ENCODE assay signal across 1 cellular context in the genomic region with DNA sequence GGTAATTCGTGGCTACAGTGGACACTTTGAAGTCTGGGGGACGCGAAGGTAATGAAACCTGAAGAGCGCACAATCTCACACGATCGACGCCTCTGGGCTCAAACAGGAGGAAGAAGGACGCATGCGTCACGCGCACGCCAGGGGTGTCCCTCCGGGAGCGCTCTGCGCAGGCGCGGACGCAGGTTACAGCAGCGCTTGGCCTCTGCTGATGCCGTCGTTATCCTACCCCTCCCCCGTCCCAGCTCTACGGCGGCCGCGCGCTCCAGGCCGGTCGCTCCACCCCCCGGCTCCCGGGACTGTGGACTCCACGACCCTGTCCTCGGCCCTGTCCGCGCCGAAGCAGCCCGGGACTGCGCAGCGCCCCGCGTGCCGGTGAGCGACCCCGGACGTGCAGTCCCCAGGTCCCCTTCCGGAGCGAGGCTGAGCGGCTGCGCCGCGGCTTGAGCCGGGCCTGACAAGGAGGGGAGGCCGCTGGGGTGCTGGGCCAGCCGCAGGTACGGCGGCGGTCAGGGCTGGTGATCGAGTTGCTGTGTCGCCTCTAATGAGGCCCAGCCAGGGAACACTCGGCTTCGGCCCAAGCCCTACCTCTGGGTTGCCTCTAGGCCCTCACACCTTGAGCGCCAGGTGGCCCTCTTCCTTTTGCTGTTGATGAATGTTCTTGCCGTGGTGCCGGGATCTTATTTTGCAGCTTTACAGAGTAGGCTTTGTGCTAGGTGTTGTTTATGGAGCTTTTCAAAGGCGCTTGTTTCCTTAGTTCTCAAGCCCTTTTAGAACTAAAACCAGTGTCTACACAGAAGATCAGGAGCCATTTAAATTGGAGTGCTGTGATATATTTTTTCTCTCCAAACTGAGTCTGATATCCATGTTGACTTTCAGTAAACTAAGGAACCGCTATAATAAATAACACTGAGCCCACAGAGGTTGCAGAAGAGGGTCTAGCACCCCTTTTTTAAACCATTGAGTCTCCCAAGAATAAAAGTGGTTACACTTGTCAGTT.
TF ChIP-seq lines count a peak whose summit lies in the region.

A gene (plus strand): TSS at position 241 of the 997 bp plus-strand sequence. CDS start 3,517 bp downstream, outside the sequence.

TF ChIP-seq in liver, 16 proteins besides CTCF, POLR2A, EP300 and RAD21 (continued from another document):
- peak in 1 of 2 donors; percentile 69 for TF ChIP-seq HNF4A (conservative IDR thresholded peaks at IDR 0.05)
- no peak for TF ChIP-seq TAF1 (conservative IDR thresholded peaks at IDR 0.05)
- peak in 1 of 2 donors; percentile 28 for TF ChIP-seq RXRA (IDR thresholded peaks at IDR 0.05)
- peak in 1 of 2 donors; percentile 51 for TF ChIP-seq GABPA (IDR thresholded peaks at IDR 0.05 in 1 of 2, conservative IDR thresholded peaks at IDR 0.05 in 1 of 2)
- peak; percentile 45 for TF ChIP-seq HNF4G (IDR thresholded peaks at IDR 0.05)
- peak; percentile 79 for TF ChIP-seq YY1 (IDR thresholded peaks at IDR 0.05)
- peak; percentile 58 for TF ChIP-seq SP1 (IDR thresholded peaks at IDR 0.05)
- no peak for TF ChIP-seq FOXA1 (IDR thresholded peaks at IDR 0.05)
- TF ChIP-seq, protein P1, sequence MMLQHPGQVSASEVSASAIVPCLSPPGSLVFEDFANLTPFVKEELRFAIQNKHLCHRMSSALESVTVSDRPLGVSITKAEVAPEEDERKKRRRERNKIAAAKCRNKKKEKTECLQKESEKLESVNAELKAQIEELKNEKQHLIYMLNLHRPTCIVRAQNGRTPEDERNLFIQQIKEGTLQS (IDR thresholded peaks at IDR 0.05) = no peak
- TF ChIP-seq EGR1 (IDR thresholded peaks at IDR 0.05; ENCODE audit: low read depth in 2 of 2) = no peak
TF ChIP-seq in liver: peak in this region for 9.
